Comparison of ENCODE assay signal across 26 cellular contexts in genomic region chr2:23241106-23241505, GRCh38.
DNase-seq lines count a peak whose midpoint lies in the region; ATAC-seq and TF ChIP-seq lines count a peak whose summit lies in the region.
"Had no signal": no experiment of that assay in that cellular context is flagged by ENCODE, and none has a peak within 500 bp of the region (broad histone marks: within the 10 kb centered on the region; RNA-seq: fewer than 3 reads in every experiment).

No MANE protein-coding gene starts in this region.

- POLR2A ChIA-PET in HEK293 (lab: Yijun Ruan, JAX): no interaction called here

- 97 to 100% methylated on average over 1 of the region's 1 CpG for WGBS in aorta, 2 donors

- ATAC-seq in aorta (ENCODE audit: low FRiP score): no peak
- ATAC-seq: activated T-helper 17 cell treated with anti-CD3 and anti-CD28 coated beads, Interleukin-2, amount 50 U/mL, for 72 hours; naive thymus-derived CD4-positive, alpha-beta T cell; T-cell had no signal

- H3K4me3 ChIP-seq in HEK293 (ENCODE audit: low read depth, low read length) (no peak overlapping the region), WERI-Rb-1 (ENCODE audit: low read depth, low read length) (no peak overlapping the region), skeletal muscle cell (ENCODE audit: low read depth, low read length) (no peak overlapping the region), aorta (ENCODE audit: low read length in 2 of 2) (no peak overlapping the region)
- H3K4me3 ChIP-seq: BLaER1, breast epithelium, HAP-1, left ventricle myocardium inferior, stomach, thyroid gland had no signal

- intact Hi-C loops in aorta (cut with DNase I): no loop called here

- H3K27me3 ChIP-seq in WERI-Rb-1 (ENCODE audit: insufficient read depth, low read depth, severe bottlenecking) (no peaks in the 10 kb centered on the region), aorta (ENCODE audit: control insufficient read depth in 1 of 2, insufficient read depth in 2 of 2, low read length in 1 of 2) (no peaks in the 10 kb centered on the region)
- H3K27me3 ChIP-seq: BLaER1, breast epithelium, stomach, thyroid gland had no signal

- H3K27ac ChIP-seq in HEK293 (ENCODE audit: extremely low read depth, low read depth, low read length) (no peak overlapping the region), WERI-Rb-1 (no peak overlapping the region), aorta (ENCODE audit: low read depth in 1 of 2, low read length in 2 of 2) (no peak overlapping the region)
- H3K27ac ChIP-seq: BLaER1, breast epithelium, HL-60, KMS-11, left ventricle myocardium inferior, stomach, thyroid gland had no signal

- no peak for TF ChIP-seq CTCF in HEK293 (tag by site-specific recombination; IDR thresholded peaks at IDR 0.05)
- no peak for TF ChIP-seq CTCF in WERI-Rb-1 (IDR thresholded peaks at IDR 0.05; ENCODE audit: low read depth, low read length)

- DNase-seq in NCI-H2171 (lab: John Stamatoyannopoulos, UW) (peak; percentile 58), WERI-Rb-1 (peak; percentile 54), skeletal muscle cell (ENCODE audit: low read depth) (peak; percentile 4), aorta (no peak)
- no peak for DNase-seq in NK-92 treated with Interleukin-12 subunit alpha and Interleukin-12 subunit beta, amount 100 ng/mL, for 24 hours (lab: John Stamatoyannopoulos, UW)
- no peak for DNase-seq in stimulated activated naive CD4-positive, alpha-beta T cell (lab: John Stamatoyannopoulos, UW)
- DNase-seq: activated CD4-positive, alpha-beta memory T cell treated with anti-CD3 and anti-CD28 coated beads for 36 hours; activated CD4-positive, CD25-positive, alpha-beta regulatory T cell; activated CD8-positive, alpha-beta memory T cell treated with anti-CD3 and anti-CD28 coated beads, Interleukin-2, amount 50 U/mL, for 4 hours; activated naive CD4-positive, alpha-beta T cell treated with anti-CD3 and anti-CD28 coated beads, Interleukin-2, amount 50 U/mL, for 16 hours; amniotic stem cell; DMS79; GDM1; left ventricle myocardium inferior; naive thymus-derived CD4-positive, alpha-beta T cell; NCI-H146; stomach; T-cell; thyroid gland had no signal

- H3K36me3 ChIP-seq in HEK293 (ENCODE audit: control insufficient read depth in 2 of 2, insufficient read depth in 1 of 2, low read length in 2 of 2): no peaks in the 10 kb centered on the region
- H3K36me3 ChIP-seq in WERI-Rb-1: no peaks in the 10 kb centered on the region
- no peaks in the 10 kb centered on the region for H3K36me3 ChIP-seq in aorta (ENCODE audit: control insufficient read depth in 1 of 2, insufficient read depth in 2 of 2, low read length in 1 of 2)
- H3K36me3 ChIP-seq: BLaER1, breast epithelium, HAP-1, left ventricle myocardium inferior, stomach, thyroid gland had no signal

- CTCF ChIA-PET in HEK293 (lab: Yijun Ruan, JAX): no interaction called here

- H3K9me3 ChIP-seq in HEK293 (ENCODE audit: control insufficient read depth, insufficient read depth, low read depth, low read length) (no peaks in the 10 kb centered on the region), WERI-Rb-1 (ENCODE audit: severe bottlenecking) (no peaks in the 10 kb centered on the region), aorta (ENCODE audit: control insufficient read depth, low read length) (no peaks in the 10 kb centered on the region)
- H3K9me3 ChIP-seq: BLaER1, breast epithelium, HAP-1, left ventricle myocardium inferior, stomach, thyroid gland had no signal

- H3K4me1 ChIP-seq in HEK293 (ENCODE audit: control insufficient read depth, insufficient read depth, low read length) (no peaks in the 10 kb centered on the region), aorta (ENCODE audit: control insufficient read depth in 1 of 2, insufficient read depth in 2 of 2, low read length in 2 of 2) (no peaks in the 10 kb centered on the region)
- H3K4me1 ChIP-seq: breast epithelium, HAP-1, left ventricle myocardium inferior, thyroid gland had no signal

TF ChIP-seq in HEK293, 187 proteins besides CTCF, POLR2A, EP300 and RAD21:
- TF ChIP-seq, protein P1, sequence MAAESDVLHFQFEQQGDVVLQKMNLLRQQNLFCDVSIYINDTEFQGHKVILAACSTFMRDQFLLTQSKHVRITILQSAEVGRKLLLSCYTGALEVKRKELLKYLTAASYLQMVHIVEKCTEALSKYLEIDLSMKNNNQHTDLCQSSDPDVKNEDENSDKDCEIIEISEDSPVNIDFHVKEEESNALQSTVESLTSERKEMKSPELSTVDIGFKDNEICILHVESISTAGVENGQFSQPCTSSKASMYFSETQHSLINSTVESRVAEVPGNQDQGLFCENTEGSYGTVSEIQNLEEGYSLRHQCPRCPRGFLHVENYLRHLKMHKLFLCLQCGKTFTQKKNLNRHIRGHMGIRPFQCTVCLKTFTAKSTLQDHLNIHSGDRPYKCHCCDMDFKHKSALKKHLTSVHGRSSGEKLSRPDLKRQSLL (tag by site-specific recombination; IDR thresholded peaks at IDR 0.05): no peak
- no peak for TF ChIP-seq ZNF398 (tag by site-specific recombination; IDR thresholded peaks at IDR 0.05)
- TF ChIP-seq KLF1 (tag by site-specific recombination; IDR thresholded peaks at IDR 0.05): 0 out of 2 replicates have a peak, but pooled peaks have one; percentile 10
- no peak for TF ChIP-seq ZNF24 (tag by site-specific recombination; IDR thresholded peaks at IDR 0.05)
- TF ChIP-seq ZNF571 (tag by site-specific recombination; IDR thresholded peaks at IDR 0.05): no peak
- no peak for TF ChIP-seq ZBTB8A (tag by site-specific recombination; IDR thresholded peaks at IDR 0.05)
- TF ChIP-seq ZNF488 (tag by site-specific recombination; IDR thresholded peaks at IDR 0.05): no peak
TF ChIP-seq in HEK293: peak in this region for 1.

Comparison
In these comparisons a context has a peak if more than half of its experiments do, and no peak if none do; other contexts are left out.
1. DNase-seq: peak in NCI-H2171 (single experiment), WERI-Rb-1 (single experiment) and skeletal muscle cell (single experiment); none in NK-92 treated with Interleukin-12 subunit alpha and Interleukin-12 subunit beta, amount 100 ng/mL, for 24 hours (single experiment), aorta (0 of 2) and stimulated activated naive CD4-positive, alpha-beta T cell (0 of 6).